30 cellular contexts compared by ENCODE assay signal in the genomic region with DNA sequence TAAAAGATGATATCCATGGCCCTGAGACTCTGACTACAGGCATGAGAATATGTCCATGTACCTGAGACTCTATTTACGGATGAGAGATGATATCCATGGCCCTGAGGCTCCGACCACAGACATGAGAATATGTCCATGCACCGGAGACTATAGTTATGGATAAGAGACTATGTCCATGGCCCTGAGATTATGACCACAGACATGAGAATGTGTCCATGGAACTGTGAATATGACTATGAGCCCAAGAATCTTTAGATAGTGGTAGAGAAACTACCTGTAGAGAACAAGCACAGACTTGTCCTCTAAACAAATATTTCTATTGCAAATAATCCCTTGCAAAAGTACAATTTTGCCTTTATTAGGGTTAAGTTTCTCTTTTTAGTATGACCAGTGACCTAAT.
"Had no signal": no experiment of that assay in that cellular context is flagged by ENCODE, and none has a peak within 500 bp of the region (broad histone marks: within the 10 kb centered on the region; RNA-seq: fewer than 3 reads in every experiment).

No MANE protein-coding gene starts in this region.

- H3K27ac ChIP-seq: brain microvascular endothelial cell, esophagus muscularis mucosa, gastroesophageal sphincter, heart right ventricle, hepatocyte had no signal

- ATAC-seq: activated T-cell treated with anti-CD3 and anti-CD28 coated beads, Interleukin-2, amount 50 U/mL, for 4 hours; activated T-helper 17 cell treated with anti-CD3 and anti-CD28 coated beads, Interleukin-2, amount 50 U/mL, for 72 hours; effector memory CD8-positive, alpha-beta T cell; gastroesophageal sphincter; heart right ventricle had no signal

- FAIRE-seq: astrocyte, colon, endometrium, endothelial cell of umbilical vein had no signal

- H3K79me2 ChIP-seq: hepatocyte had no signal

- H3K27me3 ChIP-seq: brain microvascular endothelial cell, esophagus muscularis mucosa, gastroesophageal sphincter, hepatocyte had no signal

- H2AFZ ChIP-seq: hepatocyte had no signal

- H3K4me2 ChIP-seq: hepatocyte had no signal

- DNase-seq: activated CD4-positive, alpha-beta memory T cell treated with anti-CD3 and anti-CD28 coated beads, Interleukin-2, amount 10 ng/mL, durations not matched to agents 7 days and 5 days; activated CD4-positive, alpha-beta T cell treated with anti-CD3 and anti-CD28 coated beads for 1 hour; activated CD4-positive, alpha-beta T cell treated with anti-CD3 and anti-CD28 coated beads for 4 hours; activated CD4-positive, alpha-beta T cell treated with anti-CD3 and anti-CD28 coated beads, Interleukin-2, amount 10 ng/mL, durations not matched to agents 7 days and 5 days; activated CD4-positive, alpha-beta T cell treated with anti-CD3 and anti-CD28 coated beads, Interleukin-2, amount 50 U/mL, for 4 hours; activated effector memory CD4-positive, alpha-beta T cell treated with Interleukin-2 at 50 U/mL for 16 hours; activated gamma-delta T cell treated with Interleukin-2 at 50 U/mL for 16 hours; activated naive CD4-positive, alpha-beta T cell treated with anti-CD3 and anti-CD28 coated beads, Interleukin-2, amount 50 U/mL, for 16 hours; activated naive CD4-positive, alpha-beta T cell treated with Interleukin-2 at 50 U/mL for 16 hours; activated T-cell treated with anti-CD3 and anti-CD28 coated beads, Interleukin-2, amount 50 U/mL, for 4 hours; amniotic stem cell; anterior cingulate cortex; brain microvascular endothelial cell; caudate nucleus; cortex of kidney; dermis blood vessel endothelial cell; effector CD4-positive, alpha-beta T cell; effector memory CD8-positive, alpha-beta T cell; erythroblast; foreskin melanocyte; heart right ventricle; T-helper 2 cell had no signal

- H3K4me1 ChIP-seq: esophagus muscularis mucosa, gastroesophageal sphincter, heart right ventricle had no signal

- H3K4me3 ChIP-seq: esophagus muscularis mucosa, gastroesophageal sphincter, heart right ventricle, hepatocyte had no signal

- H3K36me3 ChIP-seq: brain microvascular endothelial cell, esophagus muscularis mucosa, gastroesophageal sphincter, heart right ventricle had no signal
